Comparison of ENCODE assay signal across 17 cellular contexts in genomic region chr13:100240109-100240779, GRCh38.
"Had no signal": no experiment of that assay in that cellular context is flagged by ENCODE, and none has a peak within 500 bp of the region (broad histone marks: within the 10 kb centered on the region; RNA-seq: fewer than 3 reads in every experiment).

No MANE protein-coding gene starts in this region.

- H3K36me3 ChIP-seq: esophagus squamous epithelium, heart left ventricle, left lung had no signal

- DNase-seq: activated CD4-positive, alpha-beta T cell treated with anti-CD3 and anti-CD28 coated beads for 1 hour; activated CD4-positive, alpha-beta T cell treated with anti-CD3 and anti-CD28 coated beads, Interleukin-2, amount 50 U/mL, for 48 hours; activated naive CD8-positive, alpha-beta T cell treated with anti-CD3 and anti-CD28 coated beads, Interleukin-2, amount 10 ng/mL, durations not matched to agents 7 days and 5 days; activated T-cell treated with anti-CD3 and anti-CD28 coated beads, Interleukin-2, amount 50 U/mL, for 72 hours; aorta; dorsolateral prefrontal cortex; esophagus squamous epithelium; foreskin keratinocyte; heart left ventricle; left lung; natural killer cell; nucleus accumbens; right cardiac atrium; stimulated activated naive CD4-positive, alpha-beta T cell had no signal

- H3K9me3 ChIP-seq: esophagus squamous epithelium, heart left ventricle, left lung had no signal

- H3K27me3 ChIP-seq: dorsolateral prefrontal cortex, esophagus squamous epithelium, foreskin keratinocyte, heart left ventricle, left lung had no signal

- H3K4me3 ChIP-seq: dorsolateral prefrontal cortex, esophagus squamous epithelium, heart left ventricle, left lung had no signal

- H3K27ac ChIP-seq: dorsolateral prefrontal cortex, esophagus squamous epithelium, foreskin keratinocyte, heart left ventricle, left lung had no signal

- H3K4me1 ChIP-seq: foreskin keratinocyte had no signal

- ATAC-seq: activated T-cell treated with anti-CD3 and anti-CD28 coated beads, Interleukin-2, amount 50 U/mL, for 72 hours; foreskin keratinocyte; heart left ventricle; left lung; natural killer cell; right cardiac atrium had no signal

- H3K9me3 Mint-ChIP-seq: activated naive CD8-positive, alpha-beta T cell treated with anti-CD3 and anti-CD28 coated beads, Interleukin-2, amount 10 ng/mL, durations not matched to agents 7 days and 5 days; activated T-cell treated with anti-CD3 and anti-CD28 coated beads, Interleukin-2, amount 50 U/mL, for 72 hours; memory B cell; natural killer cell; T-helper 2 cell treated with Interferon-gamma antibody and Interleukin-4, amounts not matched to agents 5 μg/mL and 100 μg/mL, for 36 hours; type B pancreatic cell had no signal

- H3K27me3 Mint-ChIP-seq: memory B cell, type B pancreatic cell had no signal

- H3K4me3 Mint-ChIP-seq: activated naive CD8-positive, alpha-beta T cell treated with anti-CD3 and anti-CD28 coated beads, Interleukin-2, amount 10 ng/mL, durations not matched to agents 7 days and 5 days; activated T-cell treated with anti-CD3 and anti-CD28 coated beads, Interleukin-2, amount 50 U/mL, for 72 hours; memory B cell; natural killer cell; T-helper 2 cell treated with Interferon-gamma antibody and Interleukin-4, amounts not matched to agents 5 μg/mL and 100 μg/mL, for 36 hours; type B pancreatic cell had no signal

- H3K27ac Mint-ChIP-seq: activated naive CD8-positive, alpha-beta T cell treated with anti-CD3 and anti-CD28 coated beads, Interleukin-2, amount 10 ng/mL, durations not matched to agents 7 days and 5 days; activated T-cell treated with anti-CD3 and anti-CD28 coated beads, Interleukin-2, amount 50 U/mL, for 72 hours; memory B cell; natural killer cell; T-helper 2 cell treated with Interferon-gamma antibody and Interleukin-4, amounts not matched to agents 5 μg/mL and 100 μg/mL, for 36 hours; type B pancreatic cell had no signal
